In genomic region chr2:64134813-64135212, GRCh38 we compare ENCODE assay signal across 2 cellular contexts.
TF ChIP-seq lines count a peak whose summit lies in the region.

No MANE protein-coding gene starts in this region.

TF ChIP-seq in WTC11, 78 proteins besides CTCF, POLR2A, EP300 and RAD21 (continued from another document):
- no peak for TF ChIP-seq PRDM15 (CRISPR knock-in tag; IDR thresholded peaks at IDR 0.05)
- TF ChIP-seq ZNF219 (CRISPR knock-in tag; IDR thresholded peaks at IDR 0.05; ENCODE audit: borderline replicate concordance), result no peak
- no peak for TF ChIP-seq ATF6 (CRISPR knock-in tag; IDR thresholded peaks at IDR 0.05)
- TF ChIP-seq, protein P1, sequence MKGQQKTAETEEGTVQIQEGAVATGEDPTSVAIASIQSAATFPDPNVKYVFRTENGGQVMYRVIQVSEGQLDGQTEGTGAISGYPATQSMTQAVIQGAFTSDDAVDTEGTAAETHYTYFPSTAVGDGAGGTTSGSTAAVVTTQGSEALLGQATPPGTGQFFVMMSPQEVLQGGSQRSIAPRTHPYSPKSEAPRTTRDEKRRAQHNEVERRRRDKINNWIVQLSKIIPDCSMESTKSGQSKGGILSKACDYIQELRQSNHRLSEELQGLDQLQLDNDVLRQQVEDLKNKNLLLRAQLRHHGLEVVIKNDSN (CRISPR knock-in tag; IDR thresholded peaks at IDR 0.05), result no peak
- no peak for TF ChIP-seq FOXP1 (CRISPR knock-in tag; IDR thresholded peaks at IDR 0.05; ENCODE audit: borderline replicate concordance)
- TF ChIP-seq, protein P2, sequence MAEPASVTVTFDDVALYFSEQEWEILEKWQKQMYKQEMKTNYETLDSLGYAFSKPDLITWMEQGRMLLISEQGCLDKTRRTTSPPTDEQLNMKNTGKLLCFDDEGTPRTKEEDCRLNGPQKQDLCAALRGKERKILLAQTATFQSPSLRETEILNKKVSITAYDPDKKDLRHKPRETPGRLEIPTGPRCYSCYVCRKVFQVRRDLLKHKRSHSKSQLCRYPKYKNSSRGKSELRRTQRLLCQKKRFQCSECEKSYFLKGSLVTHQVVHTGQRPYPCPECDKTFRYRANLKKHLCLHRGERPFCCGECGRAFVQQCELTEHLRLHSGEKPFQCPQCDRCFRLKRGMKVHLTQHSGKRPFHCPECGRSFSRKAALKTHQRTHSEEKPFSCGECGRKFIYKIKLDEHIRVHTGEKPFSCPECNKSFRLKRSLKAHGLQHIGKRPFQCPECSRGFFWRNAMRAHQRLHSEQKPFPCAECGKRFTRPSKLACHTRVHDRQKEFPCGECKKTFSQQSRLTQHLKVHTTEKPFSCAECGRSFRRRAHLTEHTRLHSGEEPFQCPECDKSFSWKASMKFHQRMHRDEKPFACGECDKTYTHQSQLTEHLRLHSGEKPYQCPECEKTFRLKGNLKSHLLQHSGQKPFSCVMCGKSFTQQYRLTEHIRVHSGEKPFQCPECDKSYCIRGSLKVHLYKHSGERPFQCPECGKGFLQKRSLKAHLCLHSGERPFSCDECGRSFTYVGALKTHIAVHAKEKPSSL (CRISPR knock-in tag; conservative IDR thresholded peaks at IDR 0.05), result no peak
- TF ChIP-seq MXD4 (CRISPR knock-in tag; IDR thresholded peaks at IDR 0.05; ENCODE audit: borderline replicate concordance), result no peak
- TF ChIP-seq HMGA2 (CRISPR knock-in tag; IDR thresholded peaks at IDR 0.05), result no peak
- TF ChIP-seq E2F5 (CRISPR knock-in tag; IDR thresholded peaks at IDR 0.05), result no peak
- TF ChIP-seq ZNF416 (CRISPR knock-in tag; IDR thresholded peaks at IDR 0.05), result no peak
TF ChIP-seq in WTC11: peak in this region for 0.

TF ChIP-seq in H1, 55 proteins besides CTCF, POLR2A, EP300 and RAD21 (continued from another document):
- no peak for TF ChIP-seq ATF2 (IDR thresholded peaks at IDR 0.05; ENCODE audit: low read length)
- TF ChIP-seq TAF1 (IDR thresholded peaks at IDR 0.05; ENCODE audit: low read depth, low read length), result no peak
- no peak for TF ChIP-seq HDAC2 (IDR thresholded peaks at IDR 0.05; ENCODE audit: borderline replicate concordance in 1 of 2, low read depth in 2 of 2, low read length in 2 of 2)
- no peak for TF ChIP-seq ASH2L (IDR thresholded peaks at IDR 0.05; ENCODE audit: low read length)
TF ChIP-seq in H1: peak in this region for 0.
